38 cellular contexts compared by ENCODE assay signal in the genomic region with DNA sequence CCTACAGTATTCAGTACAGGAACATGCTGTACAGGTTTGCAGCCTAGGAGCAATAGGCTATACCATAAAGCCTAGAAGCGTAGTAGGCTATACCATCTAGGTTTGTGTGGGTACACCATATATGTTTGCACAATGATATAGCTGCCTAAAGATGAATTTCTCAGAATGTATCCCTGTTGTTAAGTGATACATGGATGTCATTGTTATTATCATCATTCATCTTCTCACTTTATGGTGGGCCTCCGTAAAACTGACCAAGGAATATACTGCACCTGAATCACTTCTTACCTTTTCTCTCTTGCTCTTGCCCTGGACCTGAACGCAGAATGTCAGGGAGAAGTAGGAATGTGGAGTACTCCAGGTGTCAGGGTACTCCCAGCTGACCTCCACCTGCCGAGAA. TPM values are rescaled to one million over a fixed set of nuclear protein-coding genes. Genes with fewer than 3 reads are reported as not detected.
"Had no signal": no experiment of that assay in that cellular context is flagged by ENCODE, and none has a peak within 500 bp of the region (broad histone marks: within the 10 kb centered on the region; RNA-seq: fewer than 3 reads in every experiment).

No MANE protein-coding gene starts in this region.

- DNase-seq: Kasumi-1, MG63, MM.1S, MV-4-11, NCI-H1048, NCI-H1092, NCI-H1092 treated with DMSO at 0.1 percent for 48 hours, NCI-H1105, NCI-H1105 treated with DMSO at 0.1 percent for 48 hours, NCI-H1417, NCI-H1417 treated with DMSO at 0.1 percent for 48 hours, NCI-H1436, NCI-H1436 treated with DMSO at 0.1 percent for 48 hours, NCI-H146, NCI-H1694, NCI-H1694 treated with DMSO at 0.1 percent for 48 hours, NCI-H187, NCI-H187 treated with DMSO at 0.1 percent for 48 hours, NCI-H1930, NCI-H2029, NCI-H2029 treated with DMSO at 0.1 percent for 48 hours, NCI-H2081, NCI-H2081 treated with DMSO at 0.1 percent for 48 hours, NCI-H2107, NCI-H2171, NCI-H2171 treated with DMSO at 0.1 percent for 48 hours, NCI-H2227 treated with DMSO at 0.1 percent for 48 hours, NCI-H226, NCI-H345, NCI-H446, NCI-H446 treated with DMSO at 0.1 percent for 48 hours, NCI-H510A, NCI-H510A treated with DMSO at 0.1 percent for 48 hours, NCI-H524, NCI-H524 treated with DMSO at 0.1 percent for 48 hours had no signal

- H3K9me3 ChIP-seq: MG63 had no signal

- H3K4me3 ChIP-seq: MG63 had no signal

- H3K27me3 ChIP-seq: MG63 had no signal

- H3K36me3 ChIP-seq: MG63 had no signal

RNA-seq across cellular contexts. Expression of a gene that starts 11.8 kb away (rescaled TPM):
- total RNA-seq: LHCN-M2, M059J, NCI-H460 had no signal
